6 cellular contexts compared by ENCODE assay signal in the genomic region with DNA sequence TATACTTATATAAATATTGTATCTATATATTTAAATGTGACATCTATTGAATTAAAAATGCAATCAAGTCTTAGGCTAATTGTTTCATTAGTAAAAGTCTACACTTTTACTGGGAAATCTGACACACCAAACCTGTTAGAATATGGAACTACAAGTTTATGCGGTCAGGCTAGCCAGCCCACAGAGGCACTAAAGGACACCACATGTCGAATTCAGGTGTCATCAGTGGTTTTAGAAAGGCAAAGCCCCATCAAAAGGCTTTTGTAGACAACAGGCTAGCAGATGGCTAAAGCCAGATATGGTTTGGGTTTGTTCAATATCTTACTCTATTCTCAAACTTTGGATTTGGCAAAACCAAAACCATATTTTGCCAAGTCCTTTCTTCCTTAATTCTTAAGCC.
"Had no signal": no experiment of that assay in that cellular context is flagged by ENCODE, and none has a peak within 500 bp of the region (broad histone marks: within the 10 kb centered on the region; RNA-seq: fewer than 3 reads in every experiment).

No MANE protein-coding gene starts in this region.

- H3K27ac ChIP-seq: HL-60 had no signal

- DNase-seq: H7, HFFc6, KBM-7 had no signal

- H3K4me2 ChIP-seq: GM23338 had no signal

- H3K4me1 ChIP-seq: HAP-1 had no signal

- H3K36me3 ChIP-seq: HAP-1 had no signal

- H3K9me3 ChIP-seq: HAP-1 had no signal

- H2AFZ ChIP-seq: GM23338 had no signal

- H3K4me3 ChIP-seq: GM23338, HAP-1 had no signal
